24 cellular contexts compared by ENCODE assay signal in genomic region chr4:13678186-13678924, GRCh38. TPM values are rescaled to one million over a fixed set of nuclear protein-coding genes. Genes with fewer than 3 reads are reported as not detected.
DNase-seq lines count a peak whose midpoint lies in the region; ATAC-seq and TF ChIP-seq lines count a peak whose summit lies in the region.
"Had no signal": no experiment of that assay in that cellular context is flagged by ENCODE, and none has a peak within 500 bp of the region (broad histone marks: within the 10 kb centered on the region; RNA-seq: fewer than 3 reads in every experiment).

No MANE protein-coding gene starts in this region.

- intact Hi-C loops in Calu3 (cut with micrococcal nuclease; ENCODE audit: unreplicated experiment), result no loop called here

- H3K9me3 ChIP-seq in SJCRH30 (replicated peaks), result no peaks in the 10 kb centered on the region

- H3K27ac Mint-ChIP-seq in Calu3 (ENCODE audit: unreplicated experiment), result peak overlapping the region; percentile 52
- no peak overlapping the region for H3K27ac Mint-ChIP-seq in activated CD4-positive, alpha-beta memory T cell treated with anti-CD3 and anti-CD28 coated beads, Interleukin-2, amount 10 ng/mL, durations not matched to agents 7 days and 5 days
- H3K27ac Mint-ChIP-seq: activated CD8-positive, alpha-beta T cell treated with anti-CD3 and anti-CD28 coated beads, Interleukin-2, amount 10 ng/mL, durations not matched to agents 7 days and 5 days; nephron progenitor cell had no signal

- peaks cover 9% of the 10 kb centered on the region for H3K9me3 Mint-ChIP-seq in Calu3 (ENCODE audit: low read depth, unreplicated experiment)
- H3K9me3 Mint-ChIP-seq in activated CD4-positive, alpha-beta memory T cell treated with anti-CD3 and anti-CD28 coated beads, Interleukin-2, amount 10 ng/mL, durations not matched to agents 7 days and 5 days, result peaks cover 23% of the 10 kb centered on the region
- H3K9me3 Mint-ChIP-seq: nephron progenitor cell had no signal

- no peaks in the 10 kb centered on the region for H3K27me3 Mint-ChIP-seq in Calu3 (ENCODE audit: unreplicated experiment)
- no peaks in the 10 kb centered on the region for H3K27me3 Mint-ChIP-seq in activated CD4-positive, alpha-beta memory T cell treated with anti-CD3 and anti-CD28 coated beads, Interleukin-2, amount 10 ng/mL, durations not matched to agents 7 days and 5 days

- no peak overlapping the region for H3K4me3 ChIP-seq in Jurkat, Clone E6-1 (ENCODE audit: low read length)
- no peak overlapping the region for H3K4me3 ChIP-seq in SJCRH30
- H3K4me3 ChIP-seq: heart left ventricle, left lung had no signal

- CTCF ChIA-PET in Calu3 (lab: Charles Lee), result interaction anchor here (0.6 kb wide), 1 partner anchor 242 kb away, joined by 3 read pairs; no protein-coding TSS in a partner anchor
- CTCF ChIA-PET in activated CD4-positive, alpha-beta memory T cell treated with anti-CD3 and anti-CD28 coated beads, Interleukin-2, amount 10 ng/mL, durations not matched to agents 7 days and 5 days (lab: Charles Lee), result no interaction called here

- no TSS peak for BruUV-seq in Calu3 (replicated peaks; lab: Mats Ljungman, UMichigan)

- peaks cover 12% of the 10 kb centered on the region for H3K4me1 Mint-ChIP-seq in Calu3 (ENCODE audit: low read depth, unreplicated experiment)
- H3K4me1 Mint-ChIP-seq in activated CD4-positive, alpha-beta memory T cell treated with anti-CD3 and anti-CD28 coated beads, Interleukin-2, amount 10 ng/mL, durations not matched to agents 7 days and 5 days, result peaks cover 5% of the 10 kb centered on the region
- H3K4me1 Mint-ChIP-seq: nephron progenitor cell had no signal

- no peak overlapping the region for H3K27ac ChIP-seq in foreskin keratinocyte
- H3K27ac ChIP-seq in SJCRH30, result no peak overlapping the region
- H3K27ac ChIP-seq: C4-2B, heart left ventricle, left lung, parathyroid adenoma had no signal

- no peaks in the 10 kb centered on the region for H3K4me1 ChIP-seq in foreskin keratinocyte
- H3K4me1 ChIP-seq in SJCRH30, result no peaks in the 10 kb centered on the region
- H3K4me1 ChIP-seq: heart left ventricle, left lung, parathyroid adenoma had no signal

- no peaks in the 10 kb centered on the region for H3K36me3 Mint-ChIP-seq in Calu3 (ENCODE audit: insufficient read depth, unreplicated experiment)
- H3K36me3 Mint-ChIP-seq in activated CD4-positive, alpha-beta memory T cell treated with anti-CD3 and anti-CD28 coated beads, Interleukin-2, amount 10 ng/mL, durations not matched to agents 7 days and 5 days (ENCODE audit: low read depth), result no peaks in the 10 kb centered on the region

- no peak for DNase-seq in Calu3
- peak; percentile 14 for DNase-seq in Jurkat, Clone E6-1 (ENCODE audit: low read depth, low spot score)
- peak; percentile 2 to 37 for DNase-seq in SW 1271 (lab: John Stamatoyannopoulos, UW)
- DNase-seq in foreskin keratinocyte, result peak in 1 of 2 donors; percentile 9
- DNase-seq in activated CD4-positive, alpha-beta memory T cell treated with anti-CD3 and anti-CD28 coated beads, Interleukin-2, amount 10 ng/mL, durations not matched to agents 7 days and 5 days, result no peak
- DNase-seq in stimulated activated CD4-positive, alpha-beta T cell treated with anti-CD3 and anti-CD28 coated beads, Interleukin-4, amount 100 ng/mL, for 24 hours, result no peak
- DNase-seq in SJCRH30, result no peak
- DNase-seq: activated CD4-positive, CD25-positive, alpha-beta regulatory T cell; activated CD8-positive, alpha-beta T cell treated with anti-CD3 and anti-CD28 coated beads, Interleukin-2, amount 10 ng/mL, durations not matched to agents 7 days and 5 days; GF-D8; heart left ventricle; Karpas-422; left lung; NCI-H1436 treated with DMSO at 0.1 percent for 48 hours; NCI-H510A treated with DMSO at 0.1 percent for 48 hours; nephron progenitor cell; right cardiac atrium; stimulated activated CD8-positive, alpha-beta memory T cell treated with anti-CD3 and anti-CD28 coated beads, Interleukin-4, amount 100 ng/mL, for 48 hours; T-helper 9 cell; trophoblast cell had no signal

- H3K4me3 Mint-ChIP-seq in Calu3 (ENCODE audit: low read depth, unreplicated experiment), result no peak overlapping the region
- no peak overlapping the region for H3K4me3 Mint-ChIP-seq in activated CD4-positive, alpha-beta memory T cell treated with anti-CD3 and anti-CD28 coated beads, Interleukin-2, amount 10 ng/mL, durations not matched to agents 7 days and 5 days
- H3K4me3 Mint-ChIP-seq: activated CD8-positive, alpha-beta T cell treated with anti-CD3 and anti-CD28 coated beads, Interleukin-2, amount 10 ng/mL, durations not matched to agents 7 days and 5 days; nephron progenitor cell had no signal

- POLR2A ChIA-PET in activated CD4-positive, alpha-beta memory T cell treated with anti-CD3 and anti-CD28 coated beads, Interleukin-2, amount 10 ng/mL, durations not matched to agents 7 days and 5 days (lab: Charles Lee), result interaction anchor here (0.7 kb wide), 1 partner anchor 8 kb away, joined by 3 read pairs; no protein-coding TSS in a partner anchor

- peak; percentile 32 for ATAC-seq in foreskin keratinocyte
- no peak for ATAC-seq in activated CD4-positive, CD25-positive, alpha-beta regulatory T cell treated with anti-CD3 and anti-CD28 coated beads, Interleukin-2, amount 50 U/mL, for 24 hours
- ATAC-seq: activated CD8-positive, alpha-beta T cell treated with anti-CD3 and anti-CD28 coated beads, Interleukin-2, amount 10 ng/mL, durations not matched to agents 7 days and 5 days; HCT116; heart left ventricle; left lung; right cardiac atrium had no signal

- H3K36me3 ChIP-seq in SJCRH30, result no peaks in the 10 kb centered on the region
- H3K36me3 ChIP-seq: heart left ventricle, left lung had no signal

- H3K27me3 ChIP-seq in foreskin keratinocyte (no peaks in the 10 kb centered on the region), SJCRH30 (no peaks in the 10 kb centered on the region)
- H3K27me3 ChIP-seq: heart left ventricle, left lung had no signal

- TF ChIP-seq CTCF in Calu3 (IDR thresholded peaks at IDR 0.05; ENCODE audit: unreplicated experiment) (no peak), foreskin keratinocyte (conservative IDR thresholded peaks at IDR 0.05) (no peak)

RNA-seq across cellular contexts. Expression of gene BOD1L1, which starts 50.8 kb away (rescaled TPM):
- total RNA-seq in Calu3 (2022) (25.3 and 25.7 TPM in 2 replicates), foreskin keratinocyte (29.2 and 30.2 TPM in 2 replicates)
- 15.2 TPM for polyA plus RNA-seq in Jurkat, Clone E6-1 (2012; ENCODE audit: insufficient read depth, insufficient read length)
- polyA plus RNA-seq in foreskin keratinocyte, result 5.8 and 6.6 TPM in 2 replicates
- total RNA-seq in activated CD4-positive, alpha-beta memory T cell treated with anti-CD3 and anti-CD28 coated beads, Interleukin-2, amount 10 ng/mL, durations not matched to agents 7 days and 5 days, result 10 to 100 TPM; 32.2 to 34.8 TPM
- total RNA-seq in SJCRH30 (2014; rRNA removed; shearing (Covaris generic)), result 32.7 and 37.7 TPM in 2 replicates

Comparison
In these comparisons a context has a peak if more than half of its experiments do, and no peak if none do; other contexts are left out.
1. DNase-seq: peak in Jurkat, Clone E6-1 (single experiment) and SW 1271 (2 of 2); none in Calu3 (single experiment), activated CD4-positive, alpha-beta memory T cell treated with anti-CD3 and anti-CD28 coated beads, Interleukin-2, amount 10 ng/mL, durations not matched to agents 7 days and 5 days (single experiment), stimulated activated CD4-positive, alpha-beta T cell treated with anti-CD3 and anti-CD28 coated beads, Interleukin-4, amount 100 ng/mL, for 24 hours (single experiment) and SJCRH30 (0 of 2).